In the genomic region with DNA sequence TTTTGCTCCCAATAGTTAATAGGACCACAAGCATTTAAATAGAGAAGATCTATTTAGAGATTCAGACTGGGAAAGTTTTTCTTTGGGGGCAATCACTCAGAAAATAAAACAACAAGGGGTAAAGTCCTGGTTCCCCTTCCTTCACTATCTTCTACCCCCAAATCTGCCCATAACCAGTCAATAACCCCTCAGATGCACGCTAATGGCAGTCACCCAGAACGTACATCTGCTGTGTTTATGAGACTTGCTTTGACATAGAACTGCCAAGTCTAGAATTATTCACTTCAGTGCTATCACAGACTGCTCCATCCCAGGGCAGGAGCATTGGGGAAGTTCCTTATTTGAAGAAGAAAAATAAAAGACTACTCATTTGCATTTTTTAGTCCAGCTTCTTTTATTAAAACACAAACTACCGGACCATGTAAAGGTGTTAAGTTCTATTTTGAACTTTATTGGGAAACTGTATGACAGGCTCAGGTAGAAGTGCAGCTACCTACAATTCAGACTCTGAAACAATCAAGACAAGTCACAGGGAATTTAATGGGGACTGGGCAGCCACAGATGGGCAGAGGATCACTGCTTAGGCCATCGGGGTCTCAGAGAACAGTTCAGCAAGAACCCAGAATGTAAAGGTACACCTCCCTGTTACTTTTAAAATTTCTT, we compare ENCODE assay signal across 11 cellular contexts. TPM values are rescaled to one million over a fixed set of nuclear protein-coding genes. Genes with fewer than 3 reads are reported as not detected.
DNase-seq lines count a peak whose midpoint lies in the region; ATAC-seq and TF ChIP-seq lines count a peak whose summit lies in the region.
"Had no signal": no experiment of that assay in that cellular context is flagged by ENCODE, and none has a peak within 500 bp of the region (broad histone marks: within the 10 kb centered on the region; RNA-seq: fewer than 3 reads in every experiment).

No MANE protein-coding gene starts in this region.

- H3K79me1 ChIP-seq in IMR-90 (ENCODE audit: low read depth in 1 of 2, low read length in 2 of 2), result no peaks in the 10 kb centered on the region

- peak overlapping the region; percentile 82; the same call in 1 of the 2 replicates for H2AK5ac ChIP-seq in IMR-90 (ENCODE audit: low read depth, low read length)

- H3K27ac ChIP-seq in IMR-90 (ENCODE audit: insufficient read depth, low read length) (no peak overlapping the region), upper lobe of left lung (no peak overlapping the region), left lung (no peak overlapping the region)
- H3K27ac ChIP-seq: thoracic aorta had no signal

- no TSS peak for BruUV-seq in IMR-90 (replicated peaks; lab: Mats Ljungman, UMichigan)

- no peak for TF ChIP-seq EP300 in upper lobe of left lung (IDR thresholded peaks at IDR 0.05)

- H3K23ac ChIP-seq in IMR-90 (ENCODE audit: low read depth, low read length), result no peak overlapping the region

- peak overlapping the region; percentile 55 for H2BK20ac ChIP-seq in IMR-90 (ENCODE audit: low read depth, low read length)

- peaks cover 6% of the 10 kb centered on the region for H3K9me1 ChIP-seq in IMR-90 (ENCODE audit: insufficient read depth, low read length)

- CTCF ChIA-PET in IMR-90 (lab: Yijun Ruan, JAX), result no interaction called here

- no peak overlapping the region for H2AK9ac ChIP-seq in IMR-90 (replicated peaks; ENCODE audit: low read depth, low read length, poor library complexity)

- POLR2A ChIA-PET in IMR-90 (lab: Charles Lee; ENCODE audit: unreplicated experiment), result no interaction called here

- TF ChIP-seq POLR2A in IMR-90 (IDR thresholded peaks at IDR 0.05; ENCODE audit: low read depth, low read length) (no peak), upper lobe of left lung (IDR thresholded peaks at IDR 0.05) (no peak)

- H2BK5ac ChIP-seq in IMR-90 (ENCODE audit: low read depth, low read length, poor library complexity, severe bottlenecking), result no peak overlapping the region

- peaks cover 33% of the 10 kb centered on the region for H3K4me1 Mint-ChIP-seq in memory B cell

- ATAC-seq in GM18868 (IDR thresholded peaks at IDR 0.05; ENCODE audit: unreplicated experiment) (peak; percentile 73), HG02571 (IDR thresholded peaks at IDR 0.05; ENCODE audit: unreplicated experiment) (peak; percentile 40), IMR-90 (ENCODE audit: low read depth) (no peak), memory B cell (ENCODE audit: low read depth) (peak; percentile 96), upper lobe of left lung (ENCODE audit: low FRiP score in 2 of 2) (no peak), left lung (no peak)
- no peak for ATAC-seq in activated naive CD4-positive, alpha-beta T cell treated with anti-CD3 and anti-CD28 coated beads, Interleukin-2, amount 50 U/mL, for 72 hours

- H3K56ac ChIP-seq in IMR-90 (ENCODE audit: extremely low read depth, insufficient read depth, low read length), result no peak overlapping the region

- TF ChIP-seq CTCF in IMR-90 (conservative IDR thresholded peaks at IDR 0.05; ENCODE audit: low read depth, low read length) (no peak), upper lobe of left lung (IDR thresholded peaks at IDR 0.05) (no peak), left lung (IDR thresholded peaks at IDR 0.05) (no peak)

- H3K4me3 Mint-ChIP-seq in memory B cell, result peak overlapping the region; percentile 7

- TF ChIP-seq RAD21 in IMR-90 (IDR thresholded peaks at IDR 0.05; ENCODE audit: low read length), result no peak

- H3K4me1 ChIP-seq in IMR-90 (ENCODE audit: control insufficient read depth, insufficient read depth, low read length) (peaks cover 7% of the 10 kb centered on the region), upper lobe of left lung (no peaks in the 10 kb centered on the region), left lung (no peaks in the 10 kb centered on the region)

- no peak overlapping the region for H3K4me2 ChIP-seq in IMR-90 (ENCODE audit: low read depth, low read length)

- H3K36me3 ChIP-seq in IMR-90 (ENCODE audit: control insufficient read depth, insufficient read depth, low read length), result no peaks in the 10 kb centered on the region
- H3K36me3 ChIP-seq in upper lobe of left lung, result no peaks in the 10 kb centered on the region
- no peaks in the 10 kb centered on the region for H3K36me3 ChIP-seq in left lung
- H3K36me3 ChIP-seq: thoracic aorta had no signal

- no peak overlapping the region for H3K4me3 ChIP-seq in IMR-90 (ENCODE audit: insufficient read depth, low read depth, low read length)
- no peak overlapping the region for H3K4me3 ChIP-seq in upper lobe of left lung
- no peak overlapping the region for H3K4me3 ChIP-seq in left lung
- H3K4me3 ChIP-seq: thoracic aorta had no signal

- no CpG with 5 or more reads among the region's 4 CpGs for WGBS in IMR-90 (ENCODE audit: extremely low coverage in 2 of 2, insufficient read length in 1 of 2), 2 experiments
- 75 to 76% methylated on average over 4 of the region's 4 CpGs for WGBS in upper lobe of left lung, 2 donors

- no peaks in the 10 kb centered on the region for H3K27me3 ChIP-seq in IMR-90 (ENCODE audit: control insufficient read depth, insufficient read depth, low read length)
- H3K27me3 ChIP-seq in upper lobe of left lung, result no peaks in the 10 kb centered on the region
- no peaks in the 10 kb centered on the region for H3K27me3 ChIP-seq in left lung

- H3K9me3 Mint-ChIP-seq in memory B cell, result no peaks in the 10 kb centered on the region
- H3K9me3 Mint-ChIP-seq in activated naive CD4-positive, alpha-beta T cell treated with anti-CD3 and anti-CD28 coated beads, Interleukin-2, amount 50 U/mL, for 72 hours, result no peaks in the 10 kb centered on the region

- H3K36me3 Mint-ChIP-seq in memory B cell, result no peaks in the 10 kb centered on the region
- H3K36me3 Mint-ChIP-seq in activated naive CD4-positive, alpha-beta T cell treated with anti-CD3 and anti-CD28 coated beads, Interleukin-2, amount 50 U/mL, for 72 hours, result no peaks in the 10 kb centered on the region

- no peak overlapping the region for H3K9ac ChIP-seq in IMR-90 (ENCODE audit: low read depth, low read length)

- H3K27ac Mint-ChIP-seq in memory B cell, result peak overlapping the region; percentile 84
- no peak overlapping the region for H3K27ac Mint-ChIP-seq in activated naive CD4-positive, alpha-beta T cell treated with anti-CD3 and anti-CD28 coated beads, Interleukin-2, amount 50 U/mL, for 72 hours

- peak overlapping the region; percentile 25; the same call in 1 of the 2 replicates for H4K91ac ChIP-seq in IMR-90 (ENCODE audit: insufficient read depth, low read depth, low read length)

- H4K8ac ChIP-seq in IMR-90 (ENCODE audit: low read depth in 2 of 2, low read length in 2 of 2), result peak overlapping the region in 1 of 2 experiments; percentile 15; a peak in 1 of 4 replicates

- intact Hi-C loops in IMR-90 (cut with micrococcal nuclease), result no loop called here
- intact Hi-C loops in left lung (cut with DNase I), result no loop called here

- no peak for DNase-seq in IMR-90
- DNase-seq in memory B cell (ENCODE audit: low spot score in 2 of 2), result peak in 1 of 2 donors; percentile 53
- DNase-seq in upper lobe of left lung, result no peak
- DNase-seq in activated naive CD4-positive, alpha-beta T cell treated with anti-CD3 and anti-CD28 coated beads, Interleukin-2, amount 50 U/mL, for 72 hours (ENCODE audit: low spot score in 2 of 2), result no peak
- no peak for DNase-seq in left lung
- no peak for DNase-seq in stimulated activated CD4-positive, alpha-beta T cell treated with anti-CD3 and anti-CD28 coated beads, Interleukin-2, amount 100 ng/mL, for 24 hours
- DNase-seq: left cardiac atrium, NCI-H2081 had no signal

- peak overlapping the region; percentile 26; the same call in 1 of the 2 replicates for H3K4ac ChIP-seq in IMR-90 (ENCODE audit: low read depth, low read length)

- in situ Hi-C loops in IMR-90 (cut with MboI; ENCODE audit: low sequenced_read_pairs), result no loop called here

- H2AFZ ChIP-seq in IMR-90 (replicated peaks; ENCODE audit: low read length, poor library complexity), result peak overlapping the region; percentile 54

- H4K5ac ChIP-seq in IMR-90 (ENCODE audit: low read depth, low read length), result no peak overlapping the region

- H3K27me3 Mint-ChIP-seq in memory B cell, result no peaks in the 10 kb centered on the region

- peak overlapping the region; percentile 58; the same call in 1 of the 2 replicates for H2BK120ac ChIP-seq in IMR-90 (ENCODE audit: low read depth, low read length)

- 0 out of 3 replicates have a peak overlapping the region, but pooled peaks have one; percentile 54 for H2BK15ac ChIP-seq in IMR-90 (ENCODE audit: low read depth, low read length)

- dilution Hi-C loops in IMR-90 (cut with HindIII; ENCODE audit: low sequenced_read_pairs, unreplicated experiment), result no loop called here

- no peaks in the 10 kb centered on the region for H4K20me1 ChIP-seq in IMR-90 (ENCODE audit: insufficient read depth, low read length)

- H3K9me3 ChIP-seq in IMR-90 (ENCODE audit: control insufficient read depth, insufficient read depth, low read length), result no peaks in the 10 kb centered on the region
- no peaks in the 10 kb centered on the region for H3K9me3 ChIP-seq in upper lobe of left lung
- no peaks in the 10 kb centered on the region for H3K9me3 ChIP-seq in left lung
- H3K9me3 ChIP-seq: thoracic aorta had no signal

- H3K14ac ChIP-seq in IMR-90 (replicated peaks; ENCODE audit: low read depth, low read length), result no peak overlapping the region

- H3K18ac ChIP-seq in IMR-90 (ENCODE audit: low read depth, low read length), result peak overlapping the region; percentile 73

TF ChIP-seq in IMR-90, 13 proteins besides CTCF, POLR2A, EP300 and RAD21 (continues in another document):
- TF ChIP-seq CHD1 (IDR thresholded peaks at IDR 0.05; ENCODE audit: low read depth, low read length) (no peak), MXI1 (IDR thresholded peaks at IDR 0.05; ENCODE audit: borderline replicate concordance, low read depth, low read length) (no peak), RCOR1 (IDR thresholded peaks at IDR 0.05; ENCODE audit: insufficient replicate concordance, low read length) (no peak), NFE2L2 (IDR thresholded peaks at IDR 0.05; ENCODE audit: low read depth, low read length) (no peak), FOS (IDR thresholded peaks at IDR 0.05; ENCODE audit: low read depth, low read length) (no peak), MAZ (IDR thresholded peaks at IDR 0.05; ENCODE audit: borderline replicate concordance, low read depth, low read length) (no peak)

RNA-seq across cellular contexts. Expression of a gene that starts 38.4 kb away (rescaled TPM):
- total RNA-seq in IMR-90 (2012; rRNA removed), result 1.7 and 1.8 TPM in 2 replicates
- polyA plus RNA-seq in IMR-90 (2012; rRNA removed), result 0.55 and 0.63 TPM in 2 replicates
- polyA plus RNA-seq in IMR-90 (2012; cell fraction: cytosol; rRNA removed), result 0.11 and 0.47 TPM in 2 replicates
- 0.18 and 1.1 TPM in 2 replicates for polyA plus RNA-seq in IMR-90 (2012; cell fraction: nucleus; rRNA removed; ENCODE audit: low replicate concordance)
- 100 to 1,000 TPM in 3 of 6 donors, 10 to 100 TPM in 3; 43.9 to 193 (median 98.5) TPM for total RNA-seq in upper lobe of left lung
- total RNA-seq in activated naive CD4-positive, alpha-beta T cell treated with anti-CD3 and anti-CD28 coated beads, Interleukin-2, amount 50 U/mL, for 72 hours, result 10 to 100 TPM; 50.5 to 53.7 TPM
- total RNA-seq in left lung, result 10 to 100 TPM; 63.7 to 74.1 TPM

Comparison
In these comparisons a context has a peak if more than half of its experiments do, and no peak if none do; other contexts are left out.
1. ATAC-seq: peak in GM18868 (single experiment), HG02571 (single experiment) and memory B cell (single experiment); none in IMR-90 (single experiment), upper lobe of left lung (0 of 2), activated naive CD4-positive, alpha-beta T cell treated with anti-CD3 and anti-CD28 coated beads, Interleukin-2, amount 50 U/mL, for 72 hours (0 of 2) and left lung (single experiment).
2. RNA of a gene that starts 38.4 kb away (total RNA-seq): 43.9 to 193 TPM in upper lobe of left lung, 63.7 to 74.1 TPM in left lung and 50.5 to 53.7 TPM in activated naive CD4-positive, alpha-beta T cell treated with anti-CD3 and anti-CD28 coated beads, Interleukin-2, amount 50 U/mL, for 72 hours; 1.7 to 1.8 TPM in IMR-90; every median in the first group is over 10 times any median in the second.